ENCODE assay signal across 17 cellular contexts in the genomic region with DNA sequence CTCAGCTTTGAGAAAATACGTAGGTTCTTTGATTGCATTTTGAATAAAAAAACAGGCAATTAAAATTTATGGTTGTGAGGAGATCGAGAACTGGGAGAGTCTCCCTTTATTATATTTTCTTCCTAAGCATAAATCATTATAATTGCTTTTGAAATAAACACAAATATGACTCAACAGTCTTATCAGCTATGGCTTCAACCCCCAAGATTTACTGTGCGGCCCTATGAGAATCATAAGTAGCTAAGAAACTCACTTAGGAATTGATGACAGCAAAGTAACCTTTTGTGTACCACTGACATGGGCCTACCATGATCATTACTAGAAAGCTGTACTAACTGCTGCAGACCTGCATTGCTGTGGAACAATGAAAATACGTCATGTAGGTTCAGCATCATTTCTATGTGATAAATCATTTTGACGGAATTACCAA. TPM values are rescaled to one million over a fixed set of nuclear protein-coding genes. Genes with fewer than 3 reads are reported as not detected.
DNase-seq lines count a peak whose midpoint lies in the region; ATAC-seq and TF ChIP-seq lines count a peak whose summit lies in the region.
"Had no signal": no experiment of that assay in that cellular context is flagged by ENCODE, and none has a peak within 500 bp of the region (broad histone marks: within the 10 kb centered on the region; RNA-seq: fewer than 3 reads in every experiment).

No MANE protein-coding gene starts in this region.

- no peak for TF ChIP-seq EP300 in ovary (IDR thresholded peaks at IDR 0.05)

- no peak overlapping the region for H3K27ac ChIP-seq in ovary
- H3K27ac ChIP-seq: HL-60 had no signal

- no peaks in the 10 kb centered on the region for H3K4me1 ChIP-seq in ovary (ENCODE audit: insufficient read depth)

- intact Hi-C loops in left colon (cut with DNase I, micrococcal nuclease) = no loop called here
- intact Hi-C loops in ovary (cut with DNase I) = no loop called here

- no peak for TF ChIP-seq POLR2A in ovary (IDR thresholded peaks at IDR 0.05)

- no peaks in the 10 kb centered on the region for H3K36me3 ChIP-seq in ovary

- POLR2A ChIA-PET in HEK293T (lab: Yijun Ruan, JAX) = no interaction called here

- peak; percentile 21 for ATAC-seq in left colon
- ATAC-seq in HG02610 (IDR thresholded peaks at IDR 0.05; ENCODE audit: unreplicated experiment) = no peak
- no peak for ATAC-seq in omental fat pad (ENCODE audit: low FRiP score)
- ATAC-seq: GM12878 had no signal

- no peak overlapping the region for H3K4me3 ChIP-seq in ovary
- H3K4me3 ChIP-seq: GM12878 had no signal

- WGBS in ovary, 3 donors = 71 to 87% (median 85%) methylated on average over 5 of the region's 5 CpGs

- H3K27me3 ChIP-seq in ovary = no peaks in the 10 kb centered on the region

- TF ChIP-seq CTCF in ovary (IDR thresholded peaks at IDR 0.05) (no peak), omental fat pad (IDR thresholded peaks at IDR 0.05) (no peak)

- H3K9me3 ChIP-seq in ovary = no peaks in the 10 kb centered on the region

- CTCF ChIA-PET in HEK293T (lab: Yijun Ruan, JAX) = interaction anchor here (0.9 kb wide), 1 partner anchor 104 kb away, joined by 3 read pairs; no protein-coding TSS in a partner anchor

- DNase-seq in A172 (ENCODE audit: low spot score) (peak; percentile 67), HEK293T (ENCODE audit: extremely low spot score) (peak; percentile 30), SK-N-DZ (ENCODE audit: low spot score) (peak; percentile 29), left colon (no peak), ovary (no peak), HPDE6-E6E7 (ENCODE audit: extremely low spot score) (no peak), omental fat pad (ENCODE audit: low spot score) (no peak)
- DNase-seq: C1 segment of cervical spinal cord; Calu3; CD4-positive, alpha-beta T cell; DMS79; GOT3; H9; HFFc6 had no signal

TF ChIP-seq in HEK293T, 16 proteins besides CTCF, POLR2A, EP300 and RAD21:
- TF ChIP-seq, protein P1, sequence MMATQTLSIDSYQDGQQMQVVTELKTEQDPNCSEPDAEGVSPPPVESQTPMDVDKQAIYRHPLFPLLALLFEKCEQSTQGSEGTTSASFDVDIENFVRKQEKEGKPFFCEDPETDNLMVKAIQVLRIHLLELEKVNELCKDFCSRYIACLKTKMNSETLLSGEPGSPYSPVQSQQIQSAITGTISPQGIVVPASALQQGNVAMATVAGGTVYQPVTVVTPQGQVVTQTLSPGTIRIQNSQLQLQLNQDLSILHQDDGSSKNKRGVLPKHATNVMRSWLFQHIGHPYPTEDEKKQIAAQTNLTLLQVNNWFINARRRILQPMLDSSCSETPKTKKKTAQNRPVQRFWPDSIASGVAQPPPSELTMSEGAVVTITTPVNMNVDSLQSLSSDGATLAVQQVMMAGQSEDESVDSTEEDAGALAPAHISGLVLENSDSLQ (IDR thresholded peaks at IDR 0.05) = peak; percentile 84
- no peak for TF ChIP-seq LEF1 (IDR thresholded peaks at IDR 0.05; ENCODE audit: borderline replicate concordance)

RNA-seq across cellular contexts. Expression of a gene that starts 51.4 kb away (rescaled TPM):
- 0.41 and 0.79 TPM in 2 replicates for total RNA-seq in A172 (2014; rRNA removed; shearing (Covaris generic))
- polyA plus RNA-seq in SK-N-DZ (2014; cell fraction: cytosol; rRNA removed) = 1.9 and 2.5 TPM in 2 replicates
- polyA plus RNA-seq in SK-N-DZ (2014; cell fraction: nucleus; rRNA removed) = 1.1 and 1.6 TPM in 2 replicates
- total RNA-seq in left colon (10 to 100 TPM; 16.6 to 21.1 TPM), ovary (1 to 10 TPM; 2.7 to 6.8 (median 3.9) TPM), omental fat pad (10 to 100 TPM in 3 of 4 donors, 1 to 10 TPM in 1; 3.3 to 19.3 (median 14.7) TPM)
- polyA plus RNA-seq in ovary = 1 to 10 TPM; 1.0 to 1.7 TPM

Comparison
In these comparisons a context has a peak if more than half of its experiments do, and no peak if none do; other contexts are left out.
1. DNase-seq: peak in A172 (single experiment), HEK293T (single experiment) and SK-N-DZ (single experiment); none in left colon (0 of 2), ovary (0 of 5), HPDE6-E6E7 (single experiment) and omental fat pad (single experiment).